Comparison of ENCODE assay signal across 20 cellular contexts in genomic region chr2:146992466-146992865, GRCh38.
"Had no signal": no experiment of that assay in that cellular context is flagged by ENCODE, and none has a peak within 500 bp of the region (broad histone marks: within the 10 kb centered on the region; RNA-seq: fewer than 3 reads in every experiment).

No MANE protein-coding gene starts in this region.

- H3K4me1 Mint-ChIP-seq: immature natural killer cell had no signal

- H3K4me3 ChIP-seq: colonic mucosa, gastroesophageal sphincter, lung, psoas muscle, right lobe of liver had no signal

- H3K27ac ChIP-seq: colonic mucosa, gastroesophageal sphincter, parathyroid adenoma, psoas muscle, right lobe of liver had no signal

- H3K4me3 Mint-ChIP-seq: endodermal cell; immature natural killer cell; naive thymus-derived CD4-positive, alpha-beta T cell; nephron progenitor cell; type B pancreatic cell had no signal

- H3K27me3 Mint-ChIP-seq: type B pancreatic cell had no signal

- H3K36me3 ChIP-seq: colonic mucosa, gastroesophageal sphincter, right lobe of liver had no signal

- H3K9me3 Mint-ChIP-seq: endodermal cell, nephron progenitor cell, type B pancreatic cell had no signal

- H2AFZ ChIP-seq: parathyroid adenoma had no signal

- H3K27ac Mint-ChIP-seq: endodermal cell; immature natural killer cell; naive thymus-derived CD4-positive, alpha-beta T cell; nephron progenitor cell; type B pancreatic cell had no signal

- DNase-seq: colonic mucosa; effector CD4-positive, alpha-beta T cell; endodermal cell; immature natural killer cell; left colon; left ventricle myocardium superior; mesendoderm; naive thymus-derived CD4-positive, alpha-beta T cell; nephron progenitor cell; psoas muscle; retina; right lobe of liver; stimulated activated CD4-positive, alpha-beta T cell treated with anti-CD3 and anti-CD28 coated beads, Interleukin-12 subunit alpha, Interleukin-12 subunit beta, amount 100 ng/mL, for 4 hours; stimulated activated CD4-positive, alpha-beta T cell treated with anti-CD3 and anti-CD28 coated beads, Interleukin-2, amount 100 ng/mL, for 48 hours; stimulated activated naive CD4-positive, alpha-beta T cell treated with Interleukin-2 at 50 U/mL for 16 hours had no signal

- H3K27me3 ChIP-seq: colonic mucosa, gastroesophageal sphincter, right lobe of liver had no signal

- ATAC-seq: esophagus mucosa; gastroesophageal sphincter; left colon; left ventricle myocardium superior; naive thymus-derived CD4-positive, alpha-beta T cell; psoas muscle; right lobe of liver had no signal

- H3K9ac ChIP-seq: parathyroid adenoma had no signal

- H3K79me2 ChIP-seq: parathyroid adenoma had no signal

- H3K36me3 Mint-ChIP-seq: immature natural killer cell; naive thymus-derived CD4-positive, alpha-beta T cell; type B pancreatic cell had no signal

- H3K9me3 ChIP-seq: colonic mucosa, gastroesophageal sphincter, psoas muscle, right lobe of liver had no signal

- H3K4me1 ChIP-seq: colonic mucosa, parathyroid adenoma, psoas muscle, right lobe of liver had no signal
